21 cellular contexts compared by ENCODE assay signal in genomic region chr5:83270311-83270710, GRCh38.
DNase-seq lines count a peak whose midpoint lies in the region; ATAC-seq and TF ChIP-seq lines count a peak whose summit lies in the region.
"Had no signal": no experiment of that assay in that cellular context is flagged by ENCODE, and none has a peak within 500 bp of the region (broad histone marks: within the 10 kb centered on the region; RNA-seq: fewer than 3 reads in every experiment).

No MANE protein-coding gene starts in this region.

- peaks cover 11% of the 10 kb centered on the region for H3K36me3 Mint-ChIP-seq in mesothelial cell of epicardium
- H3K36me3 Mint-ChIP-seq: CD4-positive, CD25-positive, alpha-beta regulatory T cell had no signal

- H3K27ac Mint-ChIP-seq in mesothelial cell of epicardium = no peak overlapping the region
- H3K27ac Mint-ChIP-seq: B cell; CD4-positive, CD25-positive, alpha-beta regulatory T cell; CD8-positive, alpha-beta T cell; H9; HFFc6 had no signal

- CTCF ChIA-PET in HEK293 (lab: Yijun Ruan, JAX) = interaction anchor here (0.6 kb wide), 2 partner anchors 293 to 448 kb away, joined by 3 read pairs; no protein-coding TSS in a partner anchor

- H3K27me3 ChIP-seq in WERI-Rb-1 (ENCODE audit: insufficient read depth, low read depth, severe bottlenecking) = no peaks in the 10 kb centered on the region
- H3K27me3 ChIP-seq: BLaER1 had no signal

- POLR2A ChIA-PET in HEK293 (lab: Yijun Ruan, JAX) = interaction anchor here (0.7 kb wide), 1 partner anchor 14 kb away, joined by 3 read pairs; no protein-coding TSS in a partner anchor

- H3K36me3 ChIP-seq in HEK293 (ENCODE audit: control insufficient read depth in 2 of 2, insufficient read depth in 1 of 2, low read length in 2 of 2) = no peaks in the 10 kb centered on the region
- no peaks in the 10 kb centered on the region for H3K36me3 ChIP-seq in WERI-Rb-1
- H3K36me3 ChIP-seq: BLaER1 had no signal

- H3K27ac ChIP-seq in HEK293 (ENCODE audit: extremely low read depth, low read depth, low read length) = no peak overlapping the region
- peak overlapping the region; percentile 41 for H3K27ac ChIP-seq in WERI-Rb-1
- H3K27ac ChIP-seq: 22Rv1, BLaER1, C4-2B, GM23248 had no signal

- no peaks in the 10 kb centered on the region for H3K9me3 ChIP-seq in HEK293 (ENCODE audit: control insufficient read depth, insufficient read depth, low read depth, low read length)
- no peaks in the 10 kb centered on the region for H3K9me3 ChIP-seq in WERI-Rb-1 (ENCODE audit: severe bottlenecking)
- H3K9me3 ChIP-seq: Caco-2 had no signal

- TF ChIP-seq CTCF in HEK293 (tag by site-specific recombination; IDR thresholded peaks at IDR 0.05) = no peak
- TF ChIP-seq CTCF in WERI-Rb-1 (IDR thresholded peaks at IDR 0.05; ENCODE audit: low read depth, low read length) = no peak
- no peak for TF ChIP-seq CTCF in retinal pigment epithelial cell (conservative IDR thresholded peaks at IDR 0.05; ENCODE audit: low read depth, low read length)
- no peak for TF ChIP-seq CTCF in mesothelial cell of epicardium (IDR thresholded peaks at IDR 0.05; ENCODE audit: unreplicated experiment)

- 0 out of 2 replicates have a peak, but pooled peaks cover 2% of the 10 kb centered on the region for H3K4me1 ChIP-seq in HEK293 (ENCODE audit: control insufficient read depth, insufficient read depth, low read length)
- H3K4me1 ChIP-seq: BLaER1 had no signal

- DNase-seq in WERI-Rb-1 = peak; percentile 28
- peak; percentile 29 for DNase-seq in left kidney (ENCODE audit: low read depth, low spot score)
- peak; percentile 84 for DNase-seq in retinal pigment epithelial cell (ENCODE audit: low read depth)
- DNase-seq in mesothelial cell of epicardium (ENCODE audit: low spot score in 2 of 2, unreplicated experiment in 2 of 2) = no peak
- no peak for DNase-seq in NCI-H524 (lab: John Stamatoyannopoulos, UW)
- DNase-seq in NCI-H2171 treated with DMSO at 0.1 percent for 48 hours (lab: John Stamatoyannopoulos, UW) = no peak
- DNase-seq: Caco-2; CD4-positive, CD25-positive, alpha-beta regulatory T cell; CD8-positive, alpha-beta T cell; DMS153; DND-41; GM23248; H9; HFFc6 had no signal

- H3K4me3 Mint-ChIP-seq in mesothelial cell of epicardium = no peak overlapping the region
- H3K4me3 Mint-ChIP-seq: B cell; CD4-positive, CD25-positive, alpha-beta regulatory T cell; CD8-positive, alpha-beta T cell; H9; HFFc6 had no signal

- H3K9me3 Mint-ChIP-seq in mesothelial cell of epicardium = peaks cover 25% of the 10 kb centered on the region
- H3K9me3 Mint-ChIP-seq: HFFc6 had no signal

- ATAC-seq in HG02678 (IDR thresholded peaks at IDR 0.05; ENCODE audit: unreplicated experiment) = no peak
- ATAC-seq: CD8-positive, alpha-beta T cell; HCT116 had no signal

- no peaks in the 10 kb centered on the region for H3K27me3 Mint-ChIP-seq in mesothelial cell of epicardium (ENCODE audit: low read depth)
- H3K27me3 Mint-ChIP-seq: B cell; CD4-positive, CD25-positive, alpha-beta regulatory T cell had no signal

- H3K4me3 ChIP-seq in HEK293 (ENCODE audit: low read depth, low read length) (no peak overlapping the region), WERI-Rb-1 (ENCODE audit: low read depth, low read length) (no peak overlapping the region), retinal pigment epithelial cell (ENCODE audit: low read length) (no peak overlapping the region)
- H3K4me3 ChIP-seq: BLaER1, GM23248 had no signal

- H3K4me1 Mint-ChIP-seq in mesothelial cell of epicardium = peaks cover 8% of the 10 kb centered on the region
- H3K4me1 Mint-ChIP-seq: B cell; CD4-positive, CD25-positive, alpha-beta regulatory T cell had no signal

TF ChIP-seq in HEK293, 187 proteins besides CTCF, POLR2A, EP300 and RAD21:
- TF ChIP-seq ZBTB44 (tag by site-specific recombination; IDR thresholded peaks at IDR 0.05) (0 out of 2 replicates have a peak, but pooled peaks have one; percentile 25), ZNF292 (tag by site-specific recombination; IDR thresholded peaks at IDR 0.05; ENCODE audit: borderline replicate concordance, low read depth) (no peak), WT1 (tag by site-specific recombination; IDR thresholded peaks at IDR 0.05) (peak; percentile 88), RBAK (tag by site-specific recombination; IDR thresholded peaks at IDR 0.05) (no peak)
TF ChIP-seq in HEK293: peak in this region for 2.

Comparison
In these comparisons a context has a peak if more than half of its experiments do, and no peak if none do; other contexts are left out.
1. DNase-seq: peak in WERI-Rb-1 (single experiment), left kidney (single experiment) and retinal pigment epithelial cell (single experiment); none in mesothelial cell of epicardium (0 of 2), NCI-H524 (0 of 2) and NCI-H2171 treated with DMSO at 0.1 percent for 48 hours (single experiment).